12 cellular contexts compared by ENCODE assay signal in genomic region chr1:191993549-191993948, GRCh38.
DNase-seq lines count a peak whose midpoint lies in the region; ATAC-seq, FAIRE-seq and TF ChIP-seq lines count a peak whose summit lies in the region.
"Had no signal": no experiment of that assay in that cellular context is flagged by ENCODE, and none has a peak within 500 bp of the region (broad histone marks: within the 10 kb centered on the region; RNA-seq: fewer than 3 reads in every experiment).

No MANE protein-coding gene starts in this region.

- in situ Hi-C loops in HepG2 (cut with HindIII; ENCODE audit: extremely low pct_ligation_motif_present, low pct_unique_long_range_greater_than_20kb) (no loop called here), gastrocnemius medialis (cut with MboI; ENCODE audit: low sequenced_read_pairs in 4 of 4) (no loop called here)

- ATAC-seq in HepG2: no peak; the same call in 2 of the 3 replicates
- no peak for ATAC-seq in right lobe of liver
- no peak for ATAC-seq in body of pancreas
- ATAC-seq in activated T-cell treated with anti-CD3 and anti-CD28 coated beads, Interleukin-2, amount 50 U/mL, for 4 hours: no peak
- no peak for ATAC-seq in gastrocnemius medialis
- ATAC-seq in HG03354 (IDR thresholded peaks at IDR 0.05; ENCODE audit: poor library complexity, severe bottlenecking, unreplicated experiment): no peak
- ATAC-seq: left cardiac atrium had no signal

- H2AFZ ChIP-seq in HepG2 (ENCODE audit: low read length) (no peak overlapping the region), OCI-LY3 (ENCODE audit: low read depth, low read length) (0 out of 2 replicates have a peak overlapping the region, but pooled peaks have one; percentile 28)

- CTCF ChIA-PET in HepG2 (lab: Yijun Ruan, JAX; ENCODE audit: low intra/inter-chr PET ratio, low total read pairs): no interaction called here

- H3K4me3 ChIP-seq in HepG2 (replicated peaks in 1 of 3; ENCODE audit: insufficient read depth in 1 of 3, low read depth in 2 of 3, low read length in 3 of 3) (no peak overlapping the region), right lobe of liver (no peak overlapping the region), OCI-LY3 (ENCODE audit: low read length) (peak overlapping the region; percentile 13; the same call in 1 of the 2 replicates), epithelial cell of proximal tubule (ENCODE audit: low read depth, low read length) (no peak overlapping the region), body of pancreas (no peak overlapping the region), gastrocnemius medialis (no peak overlapping the region)

- no peaks in the 10 kb centered on the region for H3K36me3 ChIP-seq in HepG2 (replicated peaks in 1 of 2; ENCODE audit: control insufficient read depth in 1 of 2, insufficient read depth in 2 of 2, low read length in 2 of 2)
- no peaks in the 10 kb centered on the region for H3K36me3 ChIP-seq in right lobe of liver
- H3K36me3 ChIP-seq in OCI-LY3 (replicated peaks; ENCODE audit: low read depth, low read length): no peaks in the 10 kb centered on the region
- H3K36me3 ChIP-seq in body of pancreas (replicated peaks in 1 of 2; ENCODE audit: insufficient read depth in 1 of 2, low read depth in 2 of 2): no peaks in the 10 kb centered on the region
- H3K36me3 ChIP-seq in gastrocnemius medialis: no peaks in the 10 kb centered on the region

- H3K4me1 Mint-ChIP-seq in activated T-cell treated with anti-CD3 and anti-CD28 coated beads, Interleukin-2, amount 50 U/mL, for 4 hours (ENCODE audit: low read depth): no peaks in the 10 kb centered on the region
- H3K4me1 Mint-ChIP-seq: CD4-positive, CD25-positive, alpha-beta regulatory T cell; central memory CD8-positive, alpha-beta T cell had no signal

- H3K79me2 ChIP-seq in HepG2 (ENCODE audit: insufficient read depth, low read length) (no peaks in the 10 kb centered on the region), OCI-LY3 (ENCODE audit: low read length) (no peaks in the 10 kb centered on the region)

- no peak overlapping the region for H3K9ac ChIP-seq in HepG2 (ENCODE audit: insufficient read depth, low read depth, low read length)
- H3K9ac ChIP-seq in OCI-LY3 (ENCODE audit: low read length): no peak overlapping the region

- intact Hi-C loops in HepG2 (cut with micrococcal nuclease; ENCODE audit: unreplicated experiment): no loop called here
- intact Hi-C loops in right lobe of liver (cut with DNase I): no loop called here
- intact Hi-C loops in body of pancreas (cut with DNase I): no loop called here
- intact Hi-C loops in gastrocnemius medialis (cut with DNase I; ENCODE audit: low total_unique reads): no loop called here

- no peak for TF ChIP-seq POLR2A in HepG2 (IDR thresholded peaks at IDR 0.05; ENCODE audit: insufficient read depth in 1 of 2, low read depth in 2 of 2, low read length in 2 of 2)
- TF ChIP-seq POLR2A in right lobe of liver (IDR thresholded peaks at IDR 0.05): no peak
- no peak for TF ChIP-seq POLR2A in body of pancreas (IDR thresholded peaks at IDR 0.05)
- TF ChIP-seq POLR2A in gastrocnemius medialis (IDR thresholded peaks at IDR 0.05): no peak

- no peaks in the 10 kb centered on the region for H3K36me3 Mint-ChIP-seq in activated T-cell treated with anti-CD3 and anti-CD28 coated beads, Interleukin-2, amount 50 U/mL, for 4 hours (ENCODE audit: insufficient read depth)
- H3K36me3 Mint-ChIP-seq: CD4-positive, CD25-positive, alpha-beta regulatory T cell had no signal

- no peaks in the 10 kb centered on the region for H4K20me1 ChIP-seq in HepG2 (ENCODE audit: insufficient read depth, low read length)
- H4K20me1 ChIP-seq in OCI-LY3 (ENCODE audit: insufficient read depth, low read length): no peaks in the 10 kb centered on the region

- POLR2A ChIA-PET in HepG2 (lab: Yijun Ruan, JAX): no interaction called here

- peaks cover 4% of the 10 kb centered on the region for H3K9me3 Mint-ChIP-seq in activated T-cell treated with anti-CD3 and anti-CD28 coated beads, Interleukin-2, amount 50 U/mL, for 4 hours

- no peak for FAIRE-seq in HepG2 (lab: Jason Lieb, UNC)

- TF ChIP-seq CTCF in HepG2 (CRISPR knock-in tag; IDR thresholded peaks at IDR 0.05) (no peak), right lobe of liver (IDR thresholded peaks at IDR 0.05) (no peak), OCI-LY3 (IDR thresholded peaks at IDR 0.05; ENCODE audit: low read depth, low read length) (peak; percentile 85), epithelial cell of proximal tubule (conservative IDR thresholded peaks at IDR 0.05; ENCODE audit: low read depth, low read length) (peak; percentile 40), body of pancreas (IDR thresholded peaks at IDR 0.05) (no peak), gastrocnemius medialis (IDR thresholded peaks at IDR 0.05 in 4 of 5, conservative IDR thresholded peaks at IDR 0.05 in 1 of 5) (no peak)

- no peak overlapping the region for H3K4me2 ChIP-seq in HepG2 (ENCODE audit: low read depth, low read length)
- peak overlapping the region; percentile 16 for H3K4me2 ChIP-seq in OCI-LY3 (ENCODE audit: low read length)

- 2% methylated on average over 2 of the region's 2 CpGs for WGBS in HepG2 (ENCODE audit: low lambda C conversion rate)
- WGBS in right lobe of liver (ENCODE audit: insufficient coverage, low coverage, low lambda C conversion rate, missing lambda C conversion rate): 43% methylated on average over 2 of the region's 2 CpGs
- 60 to 70% methylated on average over 2 of the region's 2 CpGs for WGBS in body of pancreas, 2 donors

- TF ChIP-seq EP300 in HepG2 (IDR thresholded peaks at IDR 0.05; ENCODE audit: low read depth in 2 of 2, low read length in 2 of 2) (no peak), HepG2 (CRISPR knock-in tag; IDR thresholded peaks at IDR 0.05; ENCODE audit: borderline replicate concordance) (no peak)

- H3K27me3 ChIP-seq in HepG2 (ENCODE audit: control insufficient read depth in 1 of 2, insufficient read depth in 2 of 2, low read length in 2 of 2) (no peaks in the 10 kb centered on the region), right lobe of liver (no peaks in the 10 kb centered on the region), OCI-LY3 (ENCODE audit: low read depth, low read length) (no peaks in the 10 kb centered on the region), body of pancreas (no peaks in the 10 kb centered on the region), gastrocnemius medialis (no peaks in the 10 kb centered on the region)

- H3K4me1 ChIP-seq in HepG2 (ENCODE audit: insufficient read depth, low read length) (no peaks in the 10 kb centered on the region), right lobe of liver (no peaks in the 10 kb centered on the region), OCI-LY3 (ENCODE audit: low read length) (no peaks in the 10 kb centered on the region), body of pancreas (no peaks in the 10 kb centered on the region), gastrocnemius medialis (no peaks in the 10 kb centered on the region)

- no peaks in the 10 kb centered on the region for H3K9me3 ChIP-seq in HepG2 (ENCODE audit: low read length)
- H3K9me3 ChIP-seq in right lobe of liver: no peaks in the 10 kb centered on the region
- H3K9me3 ChIP-seq in OCI-LY3 (ENCODE audit: insufficient read depth, low read length): no peaks in the 10 kb centered on the region
- H3K9me3 ChIP-seq in body of pancreas: no peaks in the 10 kb centered on the region
- H3K9me3 ChIP-seq in gastrocnemius medialis: no peaks in the 10 kb centered on the region

- no peaks in the 10 kb centered on the region for H3K27me3 Mint-ChIP-seq in activated T-cell treated with anti-CD3 and anti-CD28 coated beads, Interleukin-2, amount 50 U/mL, for 4 hours (ENCODE audit: low read depth)
- H3K27me3 Mint-ChIP-seq: CD4-positive, CD25-positive, alpha-beta regulatory T cell; central memory CD8-positive, alpha-beta T cell had no signal

- H3K27ac ChIP-seq in HepG2 (ENCODE audit: extremely low read length, insufficient read depth, low read length) (no peak overlapping the region), right lobe of liver (no peak overlapping the region), OCI-LY3 (ENCODE audit: low read length) (no peak overlapping the region), body of pancreas (no peak overlapping the region), gastrocnemius medialis (no peak overlapping the region)

- DNase-seq in HepG2 (ENCODE audit: low spot score): peak; percentile 2
- DNase-seq in right lobe of liver: no peak
- DNase-seq in epithelial cell of proximal tubule (ENCODE audit: low read depth): no peak
- DNase-seq in body of pancreas: no peak
- no peak for DNase-seq in activated T-cell treated with anti-CD3 and anti-CD28 coated beads, Interleukin-2, amount 50 U/mL, for 4 hours
- DNase-seq in gastrocnemius medialis: no peak
- DNase-seq: CD4-positive, CD25-positive, alpha-beta regulatory T cell; left cardiac atrium; NCI-H1436 had no signal

- no peak overlapping the region for H3K4me3 Mint-ChIP-seq in activated T-cell treated with anti-CD3 and anti-CD28 coated beads, Interleukin-2, amount 50 U/mL, for 4 hours
- H3K4me3 Mint-ChIP-seq: CD4-positive, CD25-positive, alpha-beta regulatory T cell; central memory CD8-positive, alpha-beta T cell had no signal

- no TSS peak for BruUV-seq in HepG2 (replicated peaks; lab: Mats Ljungman, UMichigan)

- TF ChIP-seq RAD21 in HepG2 (CRISPR knock-in tag; IDR thresholded peaks at IDR 0.05): no peak

TF ChIP-seq in HepG2, 621 proteins besides CTCF, POLR2A, EP300 and RAD21:
- TF ChIP-seq STAG1 (CRISPR knock-in tag; IDR thresholded peaks at IDR 0.05) (peak; percentile 30; the same call in 1 of the 2 replicates), ZSCAN25 (CRISPR knock-in tag; IDR thresholded peaks at IDR 0.05) (no peak), RORA (CRISPR knock-in tag; IDR thresholded peaks at IDR 0.05) (no peak), HNF4A (CRISPR knock-in tag; IDR thresholded peaks at IDR 0.05) (no peak), CBFB (CRISPR knock-in tag; IDR thresholded peaks at IDR 0.05) (no peak), ZNF749 (CRISPR knock-in tag; IDR thresholded peaks at IDR 0.05; ENCODE audit: borderline replicate concordance) (no peak)

Comparison
In these comparisons a context has a peak if more than half of its experiments do, and no peak if none do; other contexts are left out.
1. CTCF ChIP-seq: peak in OCI-LY3 (single experiment) and epithelial cell of proximal tubule (single experiment); none in HepG2 (single experiment), right lobe of liver (0 of 4), body of pancreas (0 of 7) and gastrocnemius medialis (0 of 5).